ENCODE assay signal across 1 cellular context in genomic region chr16:54102888-54103866, GRCh38.
TF ChIP-seq lines count a peak whose summit lies in the region.

No MANE protein-coding gene starts in this region.

TF ChIP-seq in HepG2, 621 proteins besides CTCF, POLR2A, EP300 and RAD21 (continued from another document and continues in another):
- TF ChIP-seq STAT6 (CRISPR knock-in tag; IDR thresholded peaks at IDR 0.05; ENCODE audit: borderline replicate concordance) (peak; percentile 94), HOXA9 (CRISPR knock-in tag; IDR thresholded peaks at IDR 0.05; ENCODE audit: borderline replicate concordance) (no peak), ZNF556 (CRISPR knock-in tag; IDR thresholded peaks at IDR 0.05; ENCODE audit: borderline replicate concordance) (no peak), SETDB1 (CRISPR knock-in tag; IDR thresholded peaks at IDR 0.05; ENCODE audit: borderline replicate concordance) (no peak), PPARG (CRISPR knock-in tag; conservative IDR thresholded peaks at IDR 0.05) (peak; percentile 98), PITX1 (CRISPR knock-in tag; IDR thresholded peaks at IDR 0.05) (peak; percentile 98), MEIS1 (CRISPR knock-in tag; IDR thresholded peaks at IDR 0.05; ENCODE audit: borderline replicate concordance) (no peak), NKX3-1 (CRISPR knock-in tag; IDR thresholded peaks at IDR 0.05) (0 out of 2 replicates have a peak, but pooled peaks have one; percentile 15), NAIF1 (CRISPR knock-in tag; IDR thresholded peaks at IDR 0.05; ENCODE audit: borderline replicate concordance) (no peak), ZNF234 (CRISPR knock-in tag; conservative IDR thresholded peaks at IDR 0.05) (no peak), IRF9 (CRISPR knock-in tag; IDR thresholded peaks at IDR 0.05; ENCODE audit: borderline replicate concordance) (no peak), NPAS2 (CRISPR knock-in tag; IDR thresholded peaks at IDR 0.05; ENCODE audit: borderline replicate concordance) (no peak), ZNF382 (CRISPR knock-in tag; IDR thresholded peaks at IDR 0.05; ENCODE audit: borderline replicate concordance) (no peak), ZNF431 (CRISPR knock-in tag; IDR thresholded peaks at IDR 0.05; ENCODE audit: borderline replicate concordance, low read depth) (no peak), ESRRA (CRISPR knock-in tag; IDR thresholded peaks at IDR 0.05; ENCODE audit: low read depth) (no peak), CHCHD3 (CRISPR knock-in tag; IDR thresholded peaks at IDR 0.05) (no peak), ZNF280B (CRISPR knock-in tag; IDR thresholded peaks at IDR 0.05; ENCODE audit: borderline replicate concordance) (no peak), ZUFSP (CRISPR knock-in tag; IDR thresholded peaks at IDR 0.05; ENCODE audit: borderline replicate concordance) (no peak), NCOA5 (CRISPR knock-in tag; IDR thresholded peaks at IDR 0.05) (no peak), ZBTB2 (CRISPR knock-in tag; IDR thresholded peaks at IDR 0.05; ENCODE audit: low read depth) (no peak), MEIS2 (CRISPR knock-in tag; IDR thresholded peaks at IDR 0.05) (peak; percentile 93), EED (CRISPR knock-in tag; IDR thresholded peaks at IDR 0.05) (no peak), ZNF180 (CRISPR knock-in tag; IDR thresholded peaks at IDR 0.05; ENCODE audit: borderline replicate concordance, low read depth) (no peak), ZNF329 (CRISPR knock-in tag; IDR thresholded peaks at IDR 0.05; ENCODE audit: low read depth) (no peak), FOXK1 (CRISPR knock-in tag; IDR thresholded peaks at IDR 0.05; ENCODE audit: borderline replicate concordance, low read depth) (peak; percentile 31; the same call in 1 of the 2 replicates), NFKB2 (CRISPR knock-in tag; IDR thresholded peaks at IDR 0.05; ENCODE audit: borderline replicate concordance) (no peak), NR0B2 (CRISPR knock-in tag; IDR thresholded peaks at IDR 0.05) (no peak), ZNF335 (CRISPR knock-in tag; IDR thresholded peaks at IDR 0.05) (0 out of 2 replicates have a peak, but pooled peaks have one; percentile 38), TIGD3 (CRISPR knock-in tag; IDR thresholded peaks at IDR 0.05; ENCODE audit: borderline replicate concordance) (no peak), NBN (conservative IDR thresholded peaks at IDR 0.05) (no peak), PAF1 (CRISPR knock-in tag; IDR thresholded peaks at IDR 0.05) (no peak), ZNF143 (CRISPR knock-in tag; IDR thresholded peaks at IDR 0.05) (no peak), REXO4 (CRISPR knock-in tag; IDR thresholded peaks at IDR 0.05; ENCODE audit: borderline replicate concordance) (no peak), NR2F2 (IDR thresholded peaks at IDR 0.05; ENCODE audit: borderline replicate concordance, low read depth) (peak; percentile 99), TFDP2 (CRISPR knock-in tag; IDR thresholded peaks at IDR 0.05) (no peak), ZNF609 (CRISPR knock-in tag; IDR thresholded peaks at IDR 0.05; ENCODE audit: borderline replicate concordance) (peak; percentile 96), E2F1 (CRISPR knock-in tag; IDR thresholded peaks at IDR 0.05) (no peak), THAP7 (CRISPR knock-in tag; IDR thresholded peaks at IDR 0.05) (no peak), ZNF367 (CRISPR knock-in tag; IDR thresholded peaks at IDR 0.05; ENCODE audit: borderline replicate concordance) (no peak), FOXO4 (CRISPR knock-in tag; conservative IDR thresholded peaks at IDR 0.05) (no peak)
